1 cellular context compared by ENCODE assay signal in the genomic region with DNA sequence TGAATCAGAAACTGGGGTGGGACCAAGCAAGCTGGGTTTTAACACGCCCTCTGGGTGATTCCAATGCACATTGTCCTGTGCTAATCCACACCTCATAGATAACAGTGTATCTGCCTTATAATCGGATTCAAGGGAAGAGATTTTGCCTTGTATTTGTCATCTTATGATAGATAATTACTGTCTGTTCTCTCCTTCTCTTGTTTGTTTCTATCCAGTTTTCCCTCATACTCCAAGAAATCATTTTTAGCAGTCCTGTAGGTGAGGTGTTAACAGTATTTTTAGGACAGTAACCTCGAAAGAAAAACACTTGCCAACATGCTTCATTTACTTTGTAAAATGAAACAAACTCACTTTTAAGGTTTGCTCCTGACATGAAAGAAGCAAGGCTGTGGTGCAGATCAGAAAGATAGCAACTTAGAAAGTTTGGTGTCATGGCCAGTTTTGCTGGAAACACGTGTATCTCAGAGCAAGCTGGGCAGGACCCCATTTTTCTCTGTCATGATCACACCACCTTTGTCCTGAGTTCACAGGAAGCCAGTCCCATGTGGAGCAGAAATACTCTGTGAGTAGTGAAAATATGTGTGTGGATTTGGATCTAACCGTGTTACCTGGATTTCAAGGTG.
TF ChIP-seq lines count a peak whose summit lies in the region.

No MANE protein-coding gene starts in this region.

TF ChIP-seq in WTC11, 78 proteins besides CTCF, POLR2A, EP300 and RAD21 (continued from another document):
- TF ChIP-seq, protein P1, sequence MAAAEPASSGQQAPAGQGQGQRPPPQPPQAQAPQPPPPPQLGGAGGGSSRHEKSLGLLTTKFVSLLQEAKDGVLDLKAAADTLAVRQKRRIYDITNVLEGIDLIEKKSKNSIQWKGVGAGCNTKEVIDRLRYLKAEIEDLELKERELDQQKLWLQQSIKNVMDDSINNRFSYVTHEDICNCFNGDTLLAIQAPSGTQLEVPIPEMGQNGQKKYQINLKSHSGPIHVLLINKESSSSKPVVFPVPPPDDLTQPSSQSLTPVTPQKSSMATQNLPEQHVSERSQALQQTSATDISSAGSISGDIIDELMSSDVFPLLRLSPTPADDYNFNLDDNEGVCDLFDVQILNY (CRISPR knock-in tag; IDR thresholded peaks at IDR 0.05): no peak
- no peak for TF ChIP-seq RELA (CRISPR knock-in tag; IDR thresholded peaks at IDR 0.05; ENCODE audit: borderline replicate concordance)
- TF ChIP-seq CBFB (CRISPR knock-in tag; IDR thresholded peaks at IDR 0.05; ENCODE audit: low read depth): no peak
- TF ChIP-seq ESRRA (CRISPR knock-in tag; IDR thresholded peaks at IDR 0.05; ENCODE audit: borderline replicate concordance): no peak
- no peak for TF ChIP-seq ZNF423 (CRISPR knock-in tag; IDR thresholded peaks at IDR 0.05)
- TF ChIP-seq MYBL2 (CRISPR knock-in tag; IDR thresholded peaks at IDR 0.05): no peak
- no peak for TF ChIP-seq HMGA2 (CRISPR knock-in tag; IDR thresholded peaks at IDR 0.05)
- no peak for TF ChIP-seq NR2C2 (CRISPR knock-in tag; IDR thresholded peaks at IDR 0.05)
- TF ChIP-seq NR3C1 (CRISPR knock-in tag; conservative IDR thresholded peaks at IDR 0.05; ENCODE audit: low read depth): no peak
